ENCODE assay signal across 9 cellular contexts in genomic region chr2:176104338-176105077, GRCh38. TPM values are rescaled to one million over a fixed set of nuclear protein-coding genes. Genes with fewer than 3 reads are reported as not detected.
DNase-seq lines count a peak whose midpoint lies in the region; ATAC-seq, FAIRE-seq and TF ChIP-seq lines count a peak whose summit lies in the region.
"Had no signal": no experiment of that assay in that cellular context is flagged by ENCODE, and none has a peak within 500 bp of the region (broad histone marks: within the 10 kb centered on the region; RNA-seq: fewer than 3 reads in every experiment).

No MANE protein-coding gene starts in this region.

- H4K20me1 ChIP-seq in astrocyte (ENCODE audit: insufficient read depth, low read length) (peaks cover 4% of the 10 kb centered on the region), OCI-LY7 (ENCODE audit: insufficient read depth, low read length) (no peaks in the 10 kb centered on the region)

- no TSS peak for BruUV-seq in OCI-LY7 (replicated peaks; lab: Mats Ljungman, UMichigan)

- H3K79me2 ChIP-seq in astrocyte (ENCODE audit: insufficient read depth, low read length) (no peaks in the 10 kb centered on the region), OCI-LY7 (ENCODE audit: insufficient read depth, low read depth, low read length) (no peaks in the 10 kb centered on the region)

- H2AFZ ChIP-seq in astrocyte (ENCODE audit: low read depth, low read length), result no peak overlapping the region
- no peak overlapping the region for H2AFZ ChIP-seq in OCI-LY7 (ENCODE audit: low read length)

- H3K9ac ChIP-seq in astrocyte (ENCODE audit: low read length), result no peak overlapping the region

- POLR2A ChIA-PET in OCI-LY7 (lab: Charles Lee), result no interaction called here

- peaks cover 79% of the 10 kb centered on the region for H3K27me3 Mint-ChIP-seq in astrocyte (ENCODE audit: low read depth, unreplicated experiment)
- H3K27me3 Mint-ChIP-seq in natural killer cell treated with Interleukin-12 subunit alpha and Interleukin-12 subunit beta and Interleukin-15 and Interleukin-18, amount 100 ng/mL, for 72 hours, result peaks cover 61 to 65% of the 10 kb centered on the region in 2 donors

- peak overlapping the region; percentile 72 for H3K27ac Mint-ChIP-seq in astrocyte (ENCODE audit: unreplicated experiment)
- H3K27ac Mint-ChIP-seq in natural killer cell treated with Interleukin-12 subunit alpha and Interleukin-12 subunit beta and Interleukin-15 and Interleukin-18, amount 100 ng/mL, for 72 hours, result no peak overlapping the region

- H3K36me3 ChIP-seq in astrocyte (ENCODE audit: insufficient read depth, low read length) (no peaks in the 10 kb centered on the region), OCI-LY7 (ENCODE audit: insufficient read depth, low read length) (no peaks in the 10 kb centered on the region)

- no peaks in the 10 kb centered on the region for H3K9me2 ChIP-seq in OCI-LY7 (ENCODE audit: insufficient read depth, low read length)

- H3K27ac ChIP-seq in astrocyte (ENCODE audit: low read depth, low read length) (no peak overlapping the region), OCI-LY7 (ENCODE audit: low read depth, low read length, poor library complexity, severe bottlenecking) (no peak overlapping the region)

- H3K9me3 Mint-ChIP-seq in astrocyte (ENCODE audit: unreplicated experiment), result peaks cover 23% of the 10 kb centered on the region
- no peaks in the 10 kb centered on the region for H3K9me3 Mint-ChIP-seq in natural killer cell treated with Interleukin-12 subunit alpha and Interleukin-12 subunit beta and Interleukin-15 and Interleukin-18, amount 100 ng/mL, for 72 hours

- no peak for ATAC-seq in natural killer cell treated with Interleukin-12 subunit alpha and Interleukin-12 subunit beta and Interleukin-15 and Interleukin-18, amount 100 ng/mL, for 72 hours
- no peak for ATAC-seq in GM18907 (IDR thresholded peaks at IDR 0.05; ENCODE audit: unreplicated experiment)

- H3K27me3 ChIP-seq in astrocyte (ENCODE audit: insufficient read depth, low read length), result peaks cover 87% of the 10 kb centered on the region

- H3K4me3 ChIP-seq in AG09309 (ENCODE audit: control insufficient read depth, low read depth, low read length) (peak overlapping the region; percentile 91), astrocyte (ENCODE audit: insufficient read depth, low read depth, low read length) (no peak overlapping the region), OCI-LY7 (ENCODE audit: low read depth, low read length, poor library complexity, severe bottlenecking) (no peak overlapping the region)

- H3K4me1 ChIP-seq in astrocyte (ENCODE audit: insufficient read depth, low read length) (no peaks in the 10 kb centered on the region), OCI-LY7 (ENCODE audit: insufficient read depth, low read length, poor library complexity, severe bottlenecking) (no peaks in the 10 kb centered on the region)

- CTCF ChIA-PET in OCI-LY7 (lab: Charles Lee; ENCODE audit: unreplicated experiment), result no interaction called here

- H3K4me1 Mint-ChIP-seq in astrocyte (ENCODE audit: low read depth, unreplicated experiment), result peaks cover 4% of the 10 kb centered on the region
- H3K4me1 Mint-ChIP-seq in natural killer cell treated with Interleukin-12 subunit alpha and Interleukin-12 subunit beta and Interleukin-15 and Interleukin-18, amount 100 ng/mL, for 72 hours (ENCODE audit: low read depth in 2 of 2), result peaks cover 8 to 18% of the 10 kb centered on the region in 2 donors

- peaks cover 21% of the 10 kb centered on the region for H3K9me3 ChIP-seq in astrocyte (ENCODE audit: insufficient read depth, low read depth, low read length)
- no peaks in the 10 kb centered on the region for H3K9me3 ChIP-seq in OCI-LY7 (ENCODE audit: low read length)

- no peak for TF ChIP-seq CTCF in AG09309 (IDR thresholded peaks at IDR 0.05; ENCODE audit: control insufficient read depth, insufficient read depth, low read depth, low read length, missing control alignments)
- no peak for TF ChIP-seq CTCF in astrocyte (IDR thresholded peaks at IDR 0.05; ENCODE audit: insufficient read depth, low read depth, low read length)
- no peak for TF ChIP-seq CTCF in OCI-LY7 (conservative IDR thresholded peaks at IDR 0.05; ENCODE audit: low read length)

- DNase-seq in AG09309 (ENCODE audit: low read depth) (peak; percentile 78), HCEC 1CT (peak; percentile 30), astrocyte (ENCODE audit: low read depth) (no peak), UCSD-AML1 (lab: John Stamatoyannopoulos, UW; ENCODE audit: unreplicated experiment) (no peak), OCI-LY7 (ENCODE audit: low spot score) (no peak)
- DNase-seq in natural killer cell treated with Interleukin-12 subunit alpha and Interleukin-12 subunit beta and Interleukin-15 and Interleukin-18, amount 100 ng/mL, for 72 hours (ENCODE audit: low spot score), result peak; percentile 29
- DNase-seq in activated CD4-positive, CD25-positive, alpha-beta regulatory T cell treated with anti-CD3 and anti-CD28 coated beads, Interleukin-2, amount 50 U/mL, for 72 hours, result no peak

- FAIRE-seq in astrocyte (lab: Jason Lieb, UNC), result no peak
- FAIRE-seq: bronchial epithelial cell had no signal

- no peaks in the 10 kb centered on the region for H3K36me3 Mint-ChIP-seq in astrocyte (ENCODE audit: low read depth, unreplicated experiment)
- H3K36me3 Mint-ChIP-seq in natural killer cell treated with Interleukin-12 subunit alpha and Interleukin-12 subunit beta and Interleukin-15 and Interleukin-18, amount 100 ng/mL, for 72 hours, result peaks cover 7% of the 10 kb centered on the region

- no peak overlapping the region for H3K4me3 Mint-ChIP-seq in astrocyte (ENCODE audit: unreplicated experiment)
- no peak overlapping the region for H3K4me3 Mint-ChIP-seq in natural killer cell treated with Interleukin-12 subunit alpha and Interleukin-12 subunit beta and Interleukin-15 and Interleukin-18, amount 100 ng/mL, for 72 hours

- intact Hi-C loops in OCI-LY7 (cut with micrococcal nuclease; ENCODE audit: unreplicated experiment), result no loop called here

- no peak overlapping the region for H3K4me2 ChIP-seq in astrocyte (ENCODE audit: low read length)
- H3K4me2 ChIP-seq in OCI-LY7 (ENCODE audit: low read length), result no peak overlapping the region

RNA-seq across cellular contexts. Expression of gene HOXD11, which starts 2.6 kb away (rescaled TPM):
- total RNA-seq in astrocyte (not detected in 2 replicates), OCI-LY7 (2022) (not detected in 2 replicates)
- total RNA-seq in natural killer cell treated with Interleukin-12 subunit alpha and Interleukin-12 subunit beta and Interleukin-15 and Interleukin-18, amount 100 ng/mL, for 72 hours, result not detected
- total RNA-seq in OCI-LY7 (2014; rRNA removed; shearing (Covaris generic)), result not detected in 2 replicates
- total RNA-seq: bronchial epithelial cell had no signal

RNA-seq across cellular contexts. Expression of gene HOXD12, which starts 4.9 kb away (rescaled TPM):
- total RNA-seq in astrocyte, result not detected in 2 replicates
- total RNA-seq in natural killer cell treated with Interleukin-12 subunit alpha and Interleukin-12 subunit beta and Interleukin-15 and Interleukin-18, amount 100 ng/mL, for 72 hours, result not detected
- not detected in 2 replicates for total RNA-seq in OCI-LY7 (2014; rRNA removed; shearing (Covaris generic))
- total RNA-seq in OCI-LY7 (2022), result 0.25 TPM in 1 of 2 replicates, not detected in the other
- total RNA-seq: bronchial epithelial cell had no signal

RNA-seq across cellular contexts. Expression of gene HOXD13, which starts 12.0 kb away (rescaled TPM):
- total RNA-seq in astrocyte (not detected in 2 replicates), OCI-LY7 (2022) (not detected in 2 replicates)
- not detected for total RNA-seq in natural killer cell treated with Interleukin-12 subunit alpha and Interleukin-12 subunit beta and Interleukin-15 and Interleukin-18, amount 100 ng/mL, for 72 hours
- total RNA-seq in OCI-LY7 (2014; rRNA removed; shearing (Covaris generic)), result not detected in 2 replicates
- total RNA-seq: bronchial epithelial cell had no signal

RNA-seq across cellular contexts. Expression of gene HOXD10, which starts 12.1 kb away (rescaled TPM):
- not detected in 2 replicates for total RNA-seq in astrocyte
- total RNA-seq in natural killer cell treated with Interleukin-12 subunit alpha and Interleukin-12 subunit beta and Interleukin-15 and Interleukin-18, amount 100 ng/mL, for 72 hours, result not detected
- total RNA-seq in OCI-LY7 (2014; rRNA removed; shearing (Covaris generic)), result not detected in 2 replicates
- total RNA-seq in OCI-LY7 (2022), result not detected in 2 replicates
- total RNA-seq: bronchial epithelial cell had no signal

RNA-seq across cellular contexts. Expression of gene HOXD9, which starts 18.0 kb away (rescaled TPM):
- total RNA-seq in astrocyte (not detected in 2 replicates), OCI-LY7 (2022) (not detected in 2 replicates)
- not detected for total RNA-seq in natural killer cell treated with Interleukin-12 subunit alpha and Interleukin-12 subunit beta and Interleukin-15 and Interleukin-18, amount 100 ng/mL, for 72 hours
- not detected in 2 replicates for total RNA-seq in OCI-LY7 (2014; rRNA removed; shearing (Covaris generic))
- total RNA-seq: bronchial epithelial cell had no signal

Comparison
In these comparisons a context has a peak if more than half of its experiments do, and no peak if none do; other contexts are left out.
1. DNase-seq: peak in AG09309 (single experiment), HCEC 1CT (single experiment) and natural killer cell treated with Interleukin-12 subunit alpha and Interleukin-12 subunit beta and Interleukin-15 and Interleukin-18, amount 100 ng/mL, for 72 hours (single experiment); none in astrocyte (single experiment), UCSD-AML1 (single experiment), OCI-LY7 (single experiment) and activated CD4-positive, CD25-positive, alpha-beta regulatory T cell treated with anti-CD3 and anti-CD28 coated beads, Interleukin-2, amount 50 U/mL, for 72 hours (single experiment).